15 cellular contexts compared by ENCODE assay signal in genomic region chr6:95572098-95572497, GRCh38. TPM values are rescaled to one million over a fixed set of nuclear protein-coding genes. Genes with fewer than 3 reads are reported as not detected.
DNase-seq lines count a peak whose midpoint lies in the region; ATAC-seq, FAIRE-seq and TF ChIP-seq lines count a peak whose summit lies in the region.
"Had no signal": no experiment of that assay in that cellular context is flagged by ENCODE, and none has a peak within 500 bp of the region (broad histone marks: within the 10 kb centered on the region; RNA-seq: fewer than 3 reads in every experiment).

No MANE protein-coding gene starts in this region.

- H3K4me3 ChIP-seq in epithelial cell of esophagus (ENCODE audit: low read length): no peak overlapping the region
- H3K4me3 ChIP-seq: esophagus muscularis mucosa had no signal

- peaks cover 48% of the 10 kb centered on the region for H3K4me1 Mint-ChIP-seq in CD14-positive monocyte
- peaks cover 15 to 53% (median 35%) of the 10 kb centered on the region in 4 donors for H3K4me1 Mint-ChIP-seq in naive thymus-derived CD8-positive, alpha-beta T cell

- intact Hi-C loops in CD14-positive monocyte (cut with micrococcal nuclease): no loop called here

- H3K9me3 Mint-ChIP-seq in CD14-positive monocyte: no peaks in the 10 kb centered on the region
- no peaks in the 10 kb centered on the region for H3K9me3 Mint-ChIP-seq in naive thymus-derived CD8-positive, alpha-beta T cell
- H3K9me3 Mint-ChIP-seq: T-helper 1 cell treated with Interleukin-12 subunit alpha and Interleukin-12 subunit beta and Interleukin-4 antibody, amounts not matched to agents 30 μg/mL and 1 μg/mL, for 36 hours had no signal

- POLR2A ChIA-PET in naive thymus-derived CD8-positive, alpha-beta T cell (lab: Charles Lee): no interaction called here

- DNase-seq in CD14-positive monocyte (ENCODE audit: low spot score) (no peak), RKO (ENCODE audit: low spot score) (peak; percentile 21), epithelial cell of esophagus (ENCODE audit: low read depth) (peak; percentile 62), occipital lobe (lab: John Stamatoyannopoulos, UW) (no peak), NCI-H1930 (lab: John Stamatoyannopoulos, UW) (no peak), HTR-8/SVneo (ENCODE audit: insufficient read length, low spot score) (no peak)
- DNase-seq in naive thymus-derived CD8-positive, alpha-beta T cell: no peak
- DNase-seq: amniotic stem cell, DMS 273 treated with DMSO at 0.1 percent for 48 hours, NCI-H1092, NCI-H2227 treated with DMSO at 0.1 percent for 48 hours had no signal

- H3K4me3 Mint-ChIP-seq in CD14-positive monocyte: no peak overlapping the region
- H3K4me3 Mint-ChIP-seq in naive thymus-derived CD8-positive, alpha-beta T cell: no peak overlapping the region
- H3K4me3 Mint-ChIP-seq: T-helper 1 cell treated with Interleukin-12 subunit alpha and Interleukin-12 subunit beta and Interleukin-4 antibody, amounts not matched to agents 30 μg/mL and 1 μg/mL, for 36 hours had no signal

- no peak for FAIRE-seq in HTR-8/SVneo (lab: Jason Lieb, UNC)
- FAIRE-seq: colon had no signal

- H3K36me3 Mint-ChIP-seq in CD14-positive monocyte: peaks cover 3% of the 10 kb centered on the region in 2 donors
- peaks cover 0 to 3% (median 2%) of the 10 kb centered on the region in 3 donors for H3K36me3 Mint-ChIP-seq in naive thymus-derived CD8-positive, alpha-beta T cell

- H3K27ac Mint-ChIP-seq in CD14-positive monocyte: peak overlapping the region in 5 of 7 donors; percentile 15 to 76 (median 36)
- peak overlapping the region in 1 of 10 donors; percentile 28 for H3K27ac Mint-ChIP-seq in naive thymus-derived CD8-positive, alpha-beta T cell
- H3K27ac Mint-ChIP-seq: T-helper 1 cell treated with Interleukin-12 subunit alpha and Interleukin-12 subunit beta and Interleukin-4 antibody, amounts not matched to agents 30 μg/mL and 1 μg/mL, for 36 hours had no signal

- TF ChIP-seq CTCF in CD14-positive monocyte (IDR thresholded peaks at IDR 0.05) (no peak), epithelial cell of esophagus (IDR thresholded peaks at IDR 0.05; ENCODE audit: insufficient read depth, low read depth, low read length, missing control alignments) (no peak)

- H3K27me3 Mint-ChIP-seq in CD14-positive monocyte (ENCODE audit: low read depth in 3 of 3): no peaks in the 10 kb centered on the region
- no peaks in the 10 kb centered on the region for H3K27me3 Mint-ChIP-seq in naive thymus-derived CD8-positive, alpha-beta T cell

- ATAC-seq in HG03159 (IDR thresholded peaks at IDR 0.05; ENCODE audit: unreplicated experiment): peak; percentile 31
- no peak for ATAC-seq in naive thymus-derived CD8-positive, alpha-beta T cell

RNA-seq across cellular contexts. Expression of gene MANEA, which starts 5.2 kb away (rescaled TPM):
- polyA plus RNA-seq in CD14-positive monocyte: 1 to 10 TPM; 4.8 to 8.1 TPM
- total RNA-seq in occipital lobe: 16.1 TPM
- 10 to 100 TPM; 11.8 to 13.2 TPM for total RNA-seq in naive thymus-derived CD8-positive, alpha-beta T cell
- 1 to 10 TPM; 3.4 to 4.5 (median 4.5) TPM for polyA plus RNA-seq in naive thymus-derived CD8-positive, alpha-beta T cell

Comparison
In these comparisons a context has a peak if more than half of its experiments do, and no peak if none do; other contexts are left out.
1. DNase-seq: peak in RKO (single experiment) and epithelial cell of esophagus (single experiment); none in CD14-positive monocyte (single experiment), occipital lobe (single experiment), NCI-H1930 (0 of 2), naive thymus-derived CD8-positive, alpha-beta T cell (0 of 10) and HTR-8/SVneo (single experiment).